ENCODE assay signal across 31 cellular contexts in the genomic region with DNA sequence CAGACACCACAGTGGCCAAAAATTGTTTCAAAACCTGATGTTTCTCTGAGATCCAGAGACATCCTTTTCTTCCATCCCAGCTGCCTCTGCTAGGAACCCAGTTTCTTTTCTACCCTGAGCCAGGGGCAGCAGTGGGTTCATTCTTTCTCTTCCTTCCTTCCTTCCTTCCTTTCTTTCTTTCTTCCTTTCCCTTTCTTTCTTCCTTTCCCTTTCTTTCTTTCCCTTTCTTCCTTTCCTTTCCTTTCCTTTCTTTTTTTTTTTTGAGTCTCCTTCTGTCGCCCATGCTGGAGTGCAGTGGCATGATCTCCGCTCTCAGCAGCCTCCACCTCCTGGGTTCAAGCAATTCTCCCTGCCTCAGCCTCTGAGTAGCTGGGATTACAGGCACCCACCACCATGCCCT.
"Had no signal": no experiment of that assay in that cellular context is flagged by ENCODE, and none has a peak within 500 bp of the region (broad histone marks: within the 10 kb centered on the region; RNA-seq: fewer than 3 reads in every experiment).

No MANE protein-coding gene starts in this region.

- ATAC-seq: activated CD4-positive, CD25-positive, alpha-beta regulatory T cell treated with anti-CD3 and anti-CD28 coated beads, Interleukin-2, amount 50 U/mL, for 24 hours; activated CD8-positive, alpha-beta T cell treated with anti-CD3 and anti-CD28 coated beads for 36 hours; activated T-cell treated with anti-CD3 and anti-CD28 coated beads, Interleukin-2, amount 50 U/mL, for 4 hours; activated T-helper 17 cell treated with anti-CD3 and anti-CD28 coated beads, Interleukin-2, amount 50 U/mL, for 72 hours; foreskin keratinocyte; gastrocnemius medialis; heart right ventricle had no signal

- H3K79me2 ChIP-seq: hepatocyte had no signal

- H3K4me2 ChIP-seq: hepatocyte had no signal

- FAIRE-seq: astrocyte, bronchial epithelial cell, colon had no signal

- H3K27ac Mint-ChIP-seq: activated B cell treated with CpG ODN at 0.5 μM for 24 hours; activated CD8-positive, alpha-beta T cell treated with anti-CD3 and anti-CD28 coated beads for 36 hours; activated naive CD8-positive, alpha-beta T cell; activated T-helper 17 cell treated with anti-CD3 and anti-CD28 coated beads, Interleukin-2, amount 50 U/mL, for 72 hours; endodermal cell had no signal

- H3K27ac ChIP-seq: brain microvascular endothelial cell, dorsolateral prefrontal cortex, esophagus muscularis mucosa, foreskin keratinocyte, gastrocnemius medialis, heart right ventricle, hepatocyte, WERI-Rb-1 had no signal

- H3K9me3 ChIP-seq: esophagus muscularis mucosa, gastrocnemius medialis, heart right ventricle had no signal

- H2AFZ ChIP-seq: hepatocyte had no signal

- H3K4me3 ChIP-seq: dorsolateral prefrontal cortex, esophagus muscularis mucosa, gastrocnemius medialis, heart right ventricle, hepatocyte had no signal

- H3K27me3 ChIP-seq: brain microvascular endothelial cell, dorsolateral prefrontal cortex, esophagus muscularis mucosa, foreskin keratinocyte, gastrocnemius medialis, heart right ventricle had no signal

- H3K36me3 Mint-ChIP-seq: activated naive CD8-positive, alpha-beta T cell had no signal

- H3K9me3 Mint-ChIP-seq: activated B cell treated with CpG ODN at 0.5 μM for 24 hours; activated CD8-positive, alpha-beta T cell treated with anti-CD3 and anti-CD28 coated beads for 36 hours; activated T-cell treated with anti-CD3 and anti-CD28 coated beads, Interleukin-2, amount 50 U/mL, for 4 hours; activated T-helper 17 cell treated with anti-CD3 and anti-CD28 coated beads, Interleukin-2, amount 50 U/mL, for 72 hours; endodermal cell had no signal

- H3K4me3 Mint-ChIP-seq: activated B cell treated with CpG ODN at 0.5 μM for 24 hours; activated CD8-positive, alpha-beta T cell treated with anti-CD3 and anti-CD28 coated beads for 36 hours; activated naive CD8-positive, alpha-beta T cell; activated T-cell treated with anti-CD3 and anti-CD28 coated beads, Interleukin-2, amount 50 U/mL, for 4 hours; activated T-helper 17 cell treated with anti-CD3 and anti-CD28 coated beads, Interleukin-2, amount 50 U/mL, for 72 hours; endodermal cell had no signal

- DNase-seq: activated B cell treated with CpG ODN at 0.5 μM for 24 hours; activated CD4-positive, alpha-beta T cell treated with anti-CD3 and anti-CD28 coated beads for 48 hours; activated CD4-positive, alpha-beta T cell treated with anti-CD3 and anti-CD28 coated beads, Interleukin-2, amount 50 U/mL, for 1 hour; activated CD4-positive, alpha-beta T cell treated with anti-CD3 and anti-CD28 coated beads, Interleukin-2, amount 50 U/mL, for 48 hours; activated CD8-positive, alpha-beta memory T cell treated with anti-CD3 and anti-CD28 coated beads for 24 hours; activated CD8-positive, alpha-beta T cell treated with anti-CD3 and anti-CD28 coated beads for 36 hours; activated effector memory CD4-positive, alpha-beta T cell treated with Interleukin-2 at 50 U/mL for 16 hours; activated gamma-delta T cell treated with Interleukin-2 at 50 U/mL for 16 hours; activated naive CD4-positive, alpha-beta T cell treated with anti-CD3 and anti-CD28 coated beads, Interleukin-2, amount 50 U/mL, for 16 hours; activated naive CD4-positive, alpha-beta T cell treated with Interleukin-2 at 50 U/mL for 16 hours; activated T-cell treated with anti-CD3 and anti-CD28 coated beads, Interleukin-2, amount 50 U/mL, for 4 hours; amniotic stem cell; anterior cingulate cortex; brain microvascular endothelial cell; cortex of kidney; dorsolateral prefrontal cortex; effector memory CD4-positive, alpha-beta T cell; endodermal cell; foreskin keratinocyte; gastrocnemius medialis; heart right ventricle; T1000; WERI-Rb-1 had no signal

- H3K4me1 Mint-ChIP-seq: activated B cell treated with CpG ODN at 0.5 μM for 24 hours; activated T-helper 17 cell treated with anti-CD3 and anti-CD28 coated beads, Interleukin-2, amount 50 U/mL, for 72 hours; endodermal cell had no signal

- H3K36me3 ChIP-seq: brain microvascular endothelial cell, esophagus muscularis mucosa, gastrocnemius medialis, heart right ventricle, WERI-Rb-1 had no signal

- H3K27me3 Mint-ChIP-seq: activated B cell treated with CpG ODN at 0.5 μM for 24 hours; activated CD8-positive, alpha-beta T cell treated with anti-CD3 and anti-CD28 coated beads for 36 hours; activated naive CD8-positive, alpha-beta T cell; activated T-helper 17 cell treated with anti-CD3 and anti-CD28 coated beads, Interleukin-2, amount 50 U/mL, for 72 hours had no signal

- H3K4me1 ChIP-seq: esophagus muscularis mucosa, foreskin keratinocyte had no signal
